ENCODE assay signal across 8 cellular contexts in genomic region chr20:44646023-44646640, GRCh38. TPM values are rescaled to one million over a fixed set of nuclear protein-coding genes. Genes with fewer than 3 reads are reported as not detected.
DNase-seq lines count a peak whose midpoint lies in the region; ATAC-seq and TF ChIP-seq lines count a peak whose summit lies in the region.

No MANE protein-coding gene starts in this region.

- no peak overlapping the region for H3K4me3 ChIP-seq in thyroid gland (replicated peaks in 1 of 3)

- H3K27me3 ChIP-seq in thyroid gland = no peaks in the 10 kb centered on the region

- H3K4me1 ChIP-seq in thyroid gland = peaks cover 6 to 37% of the 10 kb centered on the region in 2 donors

- no peak for TF ChIP-seq CTCF in thyroid gland (IDR thresholded peaks at IDR 0.05)

- WGBS in thyroid gland, 2 donors = 50 to 70% methylated on average over 4 of the region's 4 CpGs

- ATAC-seq in HG02981 (IDR thresholded peaks at IDR 0.05; ENCODE audit: unreplicated experiment) (peak; percentile 28), HG02571 (IDR thresholded peaks at IDR 0.05; ENCODE audit: unreplicated experiment) (no peak)

- H3K36me3 ChIP-seq in thyroid gland = no peaks in the 10 kb centered on the region

- H3K9me3 ChIP-seq in thyroid gland = no peaks in the 10 kb centered on the region

- DNase-seq in NCI-H1092 treated with DMSO at 0.1 percent for 48 hours (lab: John Stamatoyannopoulos, UW) (peak; percentile 16), NCI-H1092 (lab: John Stamatoyannopoulos, UW) (no peak), SIG-M5 treated with dmso at 0.1 percent for 504 hours (lab: John Stamatoyannopoulos, UW; ENCODE audit: unreplicated experiment) (peak; percentile 97), germinal center (ENCODE audit: low spot score) (peak; percentile 57), NK-92 (lab: John Stamatoyannopoulos, UW; ENCODE audit: unreplicated experiment) (no peak), thyroid gland (no peak)

- no peak for TF ChIP-seq POLR2A in thyroid gland (IDR thresholded peaks at IDR 0.05)

- intact Hi-C loops in thyroid gland (cut with DNase I) = no loop called here

- no peak overlapping the region for H3K27ac ChIP-seq in thyroid gland

RNA-seq across cellular contexts. Expression of gene ADA, which starts 5.4 kb away (rescaled TPM):
- total RNA-seq in thyroid gland = 10 to 100 TPM in 1 of 4 donors, 1 to 10 TPM in 3; 4.0 to 13.9 (median 7.1) TPM

Comparison
In these comparisons a context has a peak if more than half of its experiments do, and no peak if none do; other contexts are left out.
1. DNase-seq: peak in NCI-H1092 treated with DMSO at 0.1 percent for 48 hours (single experiment), SIG-M5 treated with dmso at 0.1 percent for 504 hours (single experiment) and germinal center (single experiment); none in NCI-H1092 (single experiment), NK-92 (single experiment) and thyroid gland (0 of 2).